In the genomic region with DNA sequence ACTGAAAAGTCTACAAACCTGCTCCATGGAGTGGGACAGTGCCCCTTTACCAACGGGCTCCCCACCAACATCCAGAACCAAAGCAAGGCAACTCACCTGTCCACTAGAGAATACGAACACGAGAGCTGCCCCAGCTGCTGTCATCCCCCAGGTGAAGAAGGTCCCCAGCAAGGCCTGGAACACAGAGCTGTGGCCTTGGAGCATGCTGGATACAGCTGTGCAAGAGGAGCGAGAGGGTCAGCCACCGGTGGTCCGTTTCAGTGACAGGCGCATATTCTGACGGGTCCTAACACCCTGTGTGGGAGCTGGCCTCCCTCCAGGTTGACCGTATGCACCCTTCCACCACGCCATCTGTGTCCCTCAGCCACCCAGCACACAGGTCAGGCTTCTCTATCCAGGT, we compare ENCODE assay signal across 20 cellular contexts.
"Had no signal": no experiment of that assay in that cellular context is flagged by ENCODE, and none has a peak within 500 bp of the region (broad histone marks: within the 10 kb centered on the region; RNA-seq: fewer than 3 reads in every experiment).

No MANE protein-coding gene starts in this region.

- ATAC-seq: activated CD4-positive, CD25-positive, alpha-beta regulatory T cell treated with anti-CD3 and anti-CD28 coated beads, Interleukin-2, amount 50 U/mL, for 24 hours; activated CD8-positive, alpha-beta T cell treated with anti-CD3 and anti-CD28 coated beads for 36 hours; PC-3; SK-N-SH treated with all-trans-retinoic acid at 6 μM for 48 hours had no signal

- H3K27me3 Mint-ChIP-seq: activated CD8-positive, alpha-beta T cell treated with anti-CD3 and anti-CD28 coated beads for 36 hours; activated naive CD4-positive, alpha-beta T cell treated with anti-CD3 and anti-CD28 coated beads, Interleukin-2, amount 50 U/mL, for 24 hours; brain had no signal

- H3K27me3 ChIP-seq: SJSA1 had no signal

- H3K27ac Mint-ChIP-seq: activated CD8-positive, alpha-beta T cell treated with anti-CD3 and anti-CD28 coated beads for 36 hours; activated naive CD4-positive, alpha-beta T cell treated with anti-CD3 and anti-CD28 coated beads, Interleukin-2, amount 50 U/mL, for 24 hours; brain; T-helper 1 cell treated with Interleukin-12 subunit alpha and Interleukin-12 subunit beta and Interleukin-4 antibody, amounts not matched to agents 30 μg/mL and 1 μg/mL, for 36 hours had no signal

- H3K4me3 Mint-ChIP-seq: activated CD8-positive, alpha-beta T cell treated with anti-CD3 and anti-CD28 coated beads for 36 hours; activated naive CD4-positive, alpha-beta T cell treated with anti-CD3 and anti-CD28 coated beads, Interleukin-2, amount 50 U/mL, for 24 hours; brain had no signal

- H3K9me3 ChIP-seq: SJSA1 had no signal

- H3K4me3 ChIP-seq: SJSA1 had no signal

- H3K27ac ChIP-seq: SJSA1 had no signal

- DNase-seq: activated CD4-positive, alpha-beta T cell treated with anti-CD3 and anti-CD28 coated beads for 4 hours; activated CD8-positive, alpha-beta memory T cell treated with anti-CD3 and anti-CD28 coated beads, Interleukin-2, amount 50 U/mL, for 48 hours; activated CD8-positive, alpha-beta T cell treated with anti-CD3 and anti-CD28 coated beads for 36 hours; activated effector memory CD4-positive, alpha-beta T cell treated with Interleukin-2 at 50 U/mL for 16 hours; activated naive CD4-positive, alpha-beta T cell; activated T-cell treated with anti-CD3 and anti-CD28 coated beads, Interleukin-2, amount 50 U/mL, for 1 hour; Kasumi-1; KBM-7; NCI-H146; NCI-H187 treated with DMSO at 0.1 percent for 48 hours; NCI-H2081 treated with DMSO at 0.1 percent for 48 hours; NCI-H446; PC-3; SHP77 had no signal
